9 cellular contexts compared by ENCODE assay signal in the genomic region with DNA sequence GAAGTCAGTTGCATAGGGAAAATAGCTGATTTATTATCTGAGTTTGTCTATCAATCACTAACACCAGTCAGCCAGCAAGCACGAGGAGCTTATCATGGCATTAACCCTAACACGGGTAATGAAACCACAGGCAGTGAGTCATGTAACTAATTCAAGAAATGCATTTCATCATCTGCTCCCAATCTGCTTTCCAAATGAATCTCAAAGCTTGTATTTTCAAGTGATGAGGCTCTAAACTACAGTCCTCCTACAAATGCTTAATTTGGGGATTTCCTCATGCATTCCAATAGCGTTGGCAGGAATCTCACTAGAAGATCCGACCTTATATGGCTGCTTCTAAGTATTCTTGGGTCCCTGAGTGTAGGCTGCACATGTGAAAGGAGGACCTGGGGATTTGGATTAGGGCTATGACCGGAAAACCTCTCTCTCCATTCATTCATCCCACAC.
DNase-seq lines count a peak whose midpoint lies in the region; ATAC-seq and TF ChIP-seq lines count a peak whose summit lies in the region.
"Had no signal": no experiment of that assay in that cellular context is flagged by ENCODE, and none has a peak within 500 bp of the region (broad histone marks: within the 10 kb centered on the region; RNA-seq: fewer than 3 reads in every experiment).

No MANE protein-coding gene starts in this region.

- H3K27ac ChIP-seq in aorta (ENCODE audit: low read depth in 1 of 2, low read length in 2 of 2) (peak overlapping the region in 1 of 2 donors; percentile 3), thyroid gland (no peak overlapping the region)

- no peaks in the 10 kb centered on the region for H3K9me3 ChIP-seq in aorta (ENCODE audit: control insufficient read depth, low read length)
- H3K9me3 ChIP-seq in thyroid gland, result no peaks in the 10 kb centered on the region

- no peaks in the 10 kb centered on the region for H3K36me3 ChIP-seq in aorta (ENCODE audit: control insufficient read depth in 1 of 2, insufficient read depth in 2 of 2, low read length in 1 of 2)
- no peaks in the 10 kb centered on the region for H3K36me3 ChIP-seq in thyroid gland

- H3K27me3 ChIP-seq in aorta (ENCODE audit: control insufficient read depth in 1 of 2, insufficient read depth in 2 of 2, low read length in 1 of 2) (no peaks in the 10 kb centered on the region), thyroid gland (no peaks in the 10 kb centered on the region)

- H3K9me3 Mint-ChIP-seq in natural killer cell, result no peaks in the 10 kb centered on the region
- H3K9me3 Mint-ChIP-seq: naive B cell had no signal

- no peak overlapping the region for H3K27ac Mint-ChIP-seq in natural killer cell
- H3K27ac Mint-ChIP-seq: naive B cell had no signal

- H3K36me3 Mint-ChIP-seq in natural killer cell, result no peaks in the 10 kb centered on the region
- H3K36me3 Mint-ChIP-seq: naive B cell had no signal

- intact Hi-C loops in Right ventricle myocardium inferior (cut with DNase I) (no loop called here), cardiac septum (cut with DNase I) (no loop called here), aorta (cut with DNase I) (loop anchor here in 1 of 2 donors (2.0 to 10.0 kb wide), 2 partner anchors 25 to 115 kb away; a partner anchor contains a TSS), thyroid gland (cut with DNase I) (no loop called here), natural killer cell (cut with micrococcal nuclease) (no loop called here)

- H3K4me1 ChIP-seq in aorta (ENCODE audit: control insufficient read depth in 1 of 2, insufficient read depth in 2 of 2, low read length in 2 of 2), result no peaks in the 10 kb centered on the region
- no peaks in the 10 kb centered on the region for H3K4me1 ChIP-seq in thyroid gland

- peaks cover 0 to 4% of the 10 kb centered on the region in 2 donors for H3K27me3 Mint-ChIP-seq in natural killer cell (ENCODE audit: low read depth in 2 of 2)

- TF ChIP-seq CTCF in thyroid gland (IDR thresholded peaks at IDR 0.05), result no peak
- no peak for TF ChIP-seq CTCF in natural killer cell (IDR thresholded peaks at IDR 0.05)

- no peak overlapping the region for H3K4me3 ChIP-seq in aorta (ENCODE audit: low read length in 2 of 2)
- H3K4me3 ChIP-seq in thyroid gland (replicated peaks in 1 of 3), result no peak overlapping the region

- no peak overlapping the region for H3K4me3 Mint-ChIP-seq in natural killer cell
- H3K4me3 Mint-ChIP-seq: naive B cell had no signal

- no peaks in the 10 kb centered on the region for H3K4me1 Mint-ChIP-seq in natural killer cell

- DNase-seq in Right ventricle myocardium inferior (ENCODE audit: missing footprints), result no peak
- no peak for DNase-seq in cardiac septum (ENCODE audit: low spot score)
- peak; percentile 90 for DNase-seq in NOMO-1 treated with DMSO at 0.1 percent for 48 hours (lab: John Stamatoyannopoulos, UW; ENCODE audit: unreplicated experiment)
- peak; percentile 37 for DNase-seq in fibroblast of the conjunctiva (ENCODE audit: low read depth)
- DNase-seq in aorta, result peak in 1 of 2 donors; percentile 55
- no peak for DNase-seq in thyroid gland
- no peak for DNase-seq in SKM-1 (lab: John Stamatoyannopoulos, UW; ENCODE audit: unreplicated experiment)
- DNase-seq in natural killer cell, result no peak
- DNase-seq: naive B cell had no signal

- ATAC-seq in Right ventricle myocardium inferior, result peak; percentile 50
- peak; percentile 65 for ATAC-seq in aorta (ENCODE audit: low FRiP score)
- ATAC-seq in natural killer cell, result no peak

- WGBS in aorta, 2 donors, result 3 to 4% methylated on average over 5 of the region's 5 CpGs
- 46 to 55% methylated on average over 5 of the region's 5 CpGs for WGBS in thyroid gland, 2 donors

- no peak for TF ChIP-seq POLR2A in thyroid gland (IDR thresholded peaks at IDR 0.05)

Comparison
In these comparisons a context has a peak if more than half of its experiments do, and no peak if none do; other contexts are left out.
1. ATAC-seq: peak in Right ventricle myocardium inferior (single experiment) and aorta (single experiment); none in natural killer cell (0 of 3).
2. DNase-seq: peak in NOMO-1 treated with DMSO at 0.1 percent for 48 hours (single experiment) and fibroblast of the conjunctiva (single experiment); none in Right ventricle myocardium inferior (single experiment), cardiac septum (single experiment), thyroid gland (0 of 2), SKM-1 (single experiment) and natural killer cell (single experiment).